ENCODE assay signal across 18 cellular contexts in genomic region chr4:146442801-146443200, GRCh38.
DNase-seq lines count a peak whose midpoint lies in the region; ATAC-seq and TF ChIP-seq lines count a peak whose summit lies in the region.
"Had no signal": no experiment of that assay in that cellular context is flagged by ENCODE, and none has a peak within 500 bp of the region (broad histone marks: within the 10 kb centered on the region; RNA-seq: fewer than 3 reads in every experiment).

No MANE protein-coding gene starts in this region.

- no peaks in the 10 kb centered on the region for H4K20me1 ChIP-seq in PC-9 (ENCODE audit: insufficient read depth)

- H3K27me3 ChIP-seq in PC-9 (ENCODE audit: insufficient read depth, low read depth), result no peaks in the 10 kb centered on the region
- H3K27me3 ChIP-seq: adrenal gland had no signal

- ATAC-seq in HG02981 (IDR thresholded peaks at IDR 0.05; ENCODE audit: unreplicated experiment) (no peak), HG03565 (IDR thresholded peaks at IDR 0.05; ENCODE audit: unreplicated experiment) (no peak)

- no peaks in the 10 kb centered on the region for H3K36me3 ChIP-seq in PC-9 (ENCODE audit: low read depth)
- H3K36me3 ChIP-seq: adrenal gland had no signal

- no peak overlapping the region for H3K4me3 ChIP-seq in HFF-Myc (replicated peaks; ENCODE audit: low read depth, low read length)
- no peak overlapping the region for H3K4me3 ChIP-seq in PC-9
- H3K4me3 ChIP-seq: adrenal gland, prostate gland had no signal

- POLR2A ChIA-PET in PC-9 (lab: Charles Lee; ENCODE audit: unreplicated experiment), result interaction anchor here (0.6 kb wide), 1 partner anchor 31 kb away, joined by 6 read pairs; no protein-coding TSS in a partner anchor

- intact Hi-C loops in PC-9 (cut with micrococcal nuclease; ENCODE audit: unreplicated experiment), result no loop called here

- H3K27ac ChIP-seq in PC-9, result no peak overlapping the region
- H3K27ac ChIP-seq: adrenal gland, prostate gland had no signal

- H3K4me2 ChIP-seq in PC-9, result no peak overlapping the region

- H2AFZ ChIP-seq in PC-9, result no peak overlapping the region

- no peaks in the 10 kb centered on the region for H3F3A ChIP-seq in PC-9 (ENCODE audit: insufficient read depth, low read depth)

- H3K79me2 ChIP-seq in PC-9 (ENCODE audit: low read depth), result no peaks in the 10 kb centered on the region

- H3K9me3 ChIP-seq in PC-9 (ENCODE audit: insufficient read depth, low read depth), result no peaks in the 10 kb centered on the region
- H3K9me3 ChIP-seq: adrenal gland, prostate gland had no signal

- no peak for TF ChIP-seq CTCF in HFF-Myc (IDR thresholded peaks at IDR 0.05; ENCODE audit: low read depth, low read length, missing control alignments)
- no peak for TF ChIP-seq CTCF in PC-9 (conservative IDR thresholded peaks at IDR 0.05)

- DNase-seq in A172 (ENCODE audit: low spot score) (peak; percentile 8), HFF-Myc (ENCODE audit: extremely low read depth, low read depth) (peak; percentile 5), amniotic epithelial cell (ENCODE audit: low read depth) (peak; percentile 54), fibroblast of the conjunctiva (ENCODE audit: low read depth) (peak; percentile 22), putamen (ENCODE audit: low spot score) (no peak), PC-9 (no peak)
- DNase-seq: 8988T; activated CD4-positive, alpha-beta memory T cell treated with anti-CD3 and anti-CD28 coated beads for 36 hours; adrenal gland; CD8-positive, alpha-beta memory T cell; dermis blood vessel endothelial cell; foreskin melanocyte; naive B cell; NCI-H2171; substantia nigra had no signal

- no peaks in the 10 kb centered on the region for H3K9me2 ChIP-seq in PC-9 (ENCODE audit: insufficient read depth)

- no peaks in the 10 kb centered on the region for H3K4me1 ChIP-seq in PC-9 (replicated peaks; ENCODE audit: insufficient read depth)
- H3K4me1 ChIP-seq: prostate gland had no signal

- CTCF ChIA-PET in PC-9 (lab: Charles Lee), result interaction anchor here (0.5 to 0.6 kb wide), 2 partner anchors 24 to 1424 kb away, joined by 4 read pairs; no protein-coding TSS in a partner anchor

- BruUV-seq in PC-9 (replicated peaks; lab: Mats Ljungman, UMichigan), result no TSS peak

Comparison
In these comparisons a context has a peak if more than half of its experiments do, and no peak if none do; other contexts are left out.
1. DNase-seq: peak in A172 (single experiment), HFF-Myc (single experiment), amniotic epithelial cell (single experiment) and fibroblast of the conjunctiva (single experiment); none in putamen (single experiment) and PC-9 (0 of 2).